Comparison of ENCODE assay signal across 1 cellular context in the genomic region with DNA sequence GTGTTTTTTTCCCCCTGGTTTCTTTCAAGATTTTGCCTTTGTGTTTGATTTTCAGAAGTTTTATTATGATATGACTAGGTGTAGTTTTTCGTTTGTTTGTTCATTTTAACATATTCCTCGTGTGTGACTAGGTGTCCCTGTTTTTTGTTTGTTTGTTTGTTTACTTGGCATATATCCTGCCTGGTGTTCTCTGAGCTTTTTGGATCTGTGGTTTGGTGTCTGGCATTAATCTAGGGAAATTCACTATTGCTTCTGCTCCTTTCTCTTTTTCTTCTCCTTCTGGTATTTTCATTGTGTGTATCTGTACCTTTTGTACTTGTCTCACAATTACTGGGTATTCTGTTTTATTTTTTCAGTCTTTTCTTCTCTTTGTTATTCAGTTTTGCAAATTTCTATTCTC.
TF ChIP-seq lines count a peak whose summit lies in the region.

No MANE protein-coding gene starts in this region.

TF ChIP-seq in WTC11, 78 proteins besides CTCF, POLR2A, EP300 and RAD21 (continued from another document):
- TF ChIP-seq ZNF416 (CRISPR knock-in tag; IDR thresholded peaks at IDR 0.05) (no peak), RORB (CRISPR knock-in tag; IDR thresholded peaks at IDR 0.05) (no peak)
- TF ChIP-seq, protein P1, sequence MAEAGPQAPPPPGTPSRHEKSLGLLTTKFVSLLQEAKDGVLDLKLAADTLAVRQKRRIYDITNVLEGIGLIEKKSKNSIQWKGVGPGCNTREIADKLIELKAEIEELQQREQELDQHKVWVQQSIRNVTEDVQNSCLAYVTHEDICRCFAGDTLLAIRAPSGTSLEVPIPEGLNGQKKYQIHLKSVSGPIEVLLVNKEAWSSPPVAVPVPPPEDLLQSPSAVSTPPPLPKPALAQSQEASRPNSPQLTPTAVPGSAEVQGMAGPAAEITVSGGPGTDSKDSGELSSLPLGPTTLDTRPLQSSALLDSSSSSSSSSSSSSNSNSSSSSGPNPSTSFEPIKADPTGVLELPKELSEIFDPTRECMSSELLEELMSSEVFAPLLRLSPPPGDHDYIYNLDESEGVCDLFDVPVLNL (CRISPR knock-in tag; IDR thresholded peaks at IDR 0.05; ENCODE audit: borderline replicate concordance, low read depth): no peak
